Comparison of ENCODE assay signal across 8 cellular contexts in the genomic region with DNA sequence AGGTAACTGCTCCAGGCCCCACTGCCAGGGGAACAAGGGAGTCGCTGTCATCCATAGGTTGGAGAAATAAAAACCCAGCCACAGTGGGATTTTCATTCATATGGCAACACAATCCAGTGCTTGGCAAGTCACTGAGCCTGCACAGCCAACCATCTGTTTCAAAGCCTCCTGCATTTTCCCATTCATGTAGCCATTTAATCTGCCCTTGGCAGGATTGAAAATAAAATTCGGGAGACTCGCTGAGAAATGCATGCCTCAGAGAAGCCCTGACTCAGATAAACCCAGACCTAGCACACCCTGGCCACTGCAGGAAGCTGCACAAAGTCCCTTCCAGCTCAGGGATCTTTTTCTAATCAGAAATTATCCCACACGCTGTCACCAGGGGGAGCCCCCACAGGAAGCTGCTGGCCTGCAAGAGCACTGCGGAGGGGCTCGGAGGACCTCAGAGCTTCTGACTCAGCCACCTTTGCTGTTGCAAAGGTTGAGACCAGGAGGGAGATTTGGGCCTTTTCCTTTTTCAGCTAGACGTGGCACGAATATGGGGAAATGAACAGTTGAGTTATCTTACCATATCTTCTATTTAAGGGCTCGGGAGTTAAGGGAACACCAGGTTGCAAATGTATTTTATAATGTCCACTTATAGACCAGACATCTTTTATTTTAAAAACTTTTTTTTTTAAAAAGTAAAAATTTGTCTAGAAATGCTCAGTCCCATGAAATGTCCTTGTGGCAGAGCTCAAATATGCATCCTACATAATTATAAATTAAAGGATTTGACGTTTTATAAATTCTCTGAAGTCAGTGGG.
DNase-seq lines count a peak whose midpoint lies in the region; TF ChIP-seq lines count a peak whose summit lies in the region.

No MANE protein-coding gene starts in this region.

- H3K27me3 ChIP-seq in HAP-1 (ENCODE audit: low read depth) (peaks cover 5% of the 10 kb centered on the region; the same call in 1 of the 2 replicates), Loucy (ENCODE audit: insufficient read depth, low read length, poor library complexity, severe bottlenecking) (no peaks in the 10 kb centered on the region), hepatocyte (no peaks in the 10 kb centered on the region), skeletal muscle satellite cell (ENCODE audit: control insufficient read depth, insufficient read depth, low read length) (no peaks in the 10 kb centered on the region)

- 32% methylated on average over 10 of the region's 10 CpGs for WGBS in hepatocyte (ENCODE audit: low lambda C conversion rate, missing lambda C conversion rate)

- H3K9me3 ChIP-seq in HAP-1 (no peaks in the 10 kb centered on the region), Loucy (ENCODE audit: insufficient read depth, low read depth, low read length) (no peaks in the 10 kb centered on the region), hepatocyte (ENCODE audit: low read depth) (no peaks in the 10 kb centered on the region), skeletal muscle satellite cell (replicated peaks; ENCODE audit: low read length) (no peaks in the 10 kb centered on the region)

- H3K79me2 ChIP-seq in Loucy (ENCODE audit: insufficient read depth, low read length): no peaks in the 10 kb centered on the region
- no peaks in the 10 kb centered on the region for H3K79me2 ChIP-seq in hepatocyte

- no peaks in the 10 kb centered on the region for H3K9me2 ChIP-seq in Loucy (replicated peaks; ENCODE audit: low read depth, low read length)
- no peaks in the 10 kb centered on the region for H3K9me2 ChIP-seq in hepatocyte (replicated peaks; ENCODE audit: insufficient read depth)

- no peaks in the 10 kb centered on the region for H3K4me1 ChIP-seq in HAP-1
- H3K4me1 ChIP-seq in Loucy (ENCODE audit: insufficient read depth, low read length, poor library complexity, severe bottlenecking): peaks cover 3% of the 10 kb centered on the region
- H3K4me1 ChIP-seq in hepatocyte (ENCODE audit: insufficient read depth): no peaks in the 10 kb centered on the region
- H3K4me1 ChIP-seq in skeletal muscle satellite cell (ENCODE audit: control insufficient read depth, insufficient read depth, low read length): peaks cover 2% of the 10 kb centered on the region

- TF ChIP-seq CTCF in Loucy (conservative IDR thresholded peaks at IDR 0.05; ENCODE audit: low read length) (peak; percentile 93), hepatocyte (IDR thresholded peaks at IDR 0.05; ENCODE audit: poor library complexity) (peak; percentile 71)

- DNase-seq in DMS79 (lab: John Stamatoyannopoulos, UW) (peak; percentile 0), DMS79 treated with DMSO at 0.1 percent for 48 hours (lab: John Stamatoyannopoulos, UW) (no peak), HAP-1 (ENCODE audit: low spot score in 2 of 2) (peak; percentile 45 to 83), T follicular helper cell (ENCODE audit: low read depth) (peak; percentile 36), amniotic epithelial cell (ENCODE audit: low read depth) (peak; percentile 64), hepatocyte (ENCODE audit: low spot score) (peak; percentile 81)

- no peak overlapping the region for H3K4me3 ChIP-seq in HAP-1
- H3K4me3 ChIP-seq in Loucy (ENCODE audit: low read length, poor library complexity, severe bottlenecking): no peak overlapping the region
- H3K4me3 ChIP-seq in hepatocyte: no peak overlapping the region
- no peak overlapping the region for H3K4me3 ChIP-seq in skeletal muscle satellite cell (ENCODE audit: low read length)

- H3K4me2 ChIP-seq in Loucy (ENCODE audit: low read depth, low read length, poor library complexity, severe bottlenecking) (peak overlapping the region; percentile 49), hepatocyte (no peak overlapping the region), skeletal muscle satellite cell (ENCODE audit: low read length) (peak overlapping the region; percentile 71)

- H3K36me3 ChIP-seq in HAP-1 (replicated peaks): no peaks in the 10 kb centered on the region
- H3K36me3 ChIP-seq in Loucy (ENCODE audit: insufficient read depth, low read length): no peaks in the 10 kb centered on the region
- H3K36me3 ChIP-seq in hepatocyte (replicated peaks; ENCODE audit: insufficient read depth, low read depth): no peaks in the 10 kb centered on the region
- no peaks in the 10 kb centered on the region for H3K36me3 ChIP-seq in skeletal muscle satellite cell (ENCODE audit: insufficient read depth, low read length)

- H3K9ac ChIP-seq in Loucy (ENCODE audit: low read depth, low read length, poor library complexity, severe bottlenecking): peak overlapping the region; percentile 3
- H3K9ac ChIP-seq in skeletal muscle satellite cell (ENCODE audit: low read depth, low read length): no peak overlapping the region

- no peaks in the 10 kb centered on the region for H3F3A ChIP-seq in Loucy (ENCODE audit: low read depth)

- no peaks in the 10 kb centered on the region for H4K20me1 ChIP-seq in Loucy (ENCODE audit: insufficient read depth, low read length, poor library complexity, severe bottlenecking)
- no peaks in the 10 kb centered on the region for H4K20me1 ChIP-seq in hepatocyte (ENCODE audit: insufficient read depth, poor library complexity, severe bottlenecking)

- H3K27ac ChIP-seq in hepatocyte: no peak overlapping the region

- H2AFZ ChIP-seq in Loucy (ENCODE audit: low read length) (peak overlapping the region; percentile 76), hepatocyte (no peak overlapping the region)

- in situ Hi-C loops in HAP-1 (cut with MboI; ENCODE audit: low sequenced_read_pairs): loop anchor here (25.0 kb wide), 1 partner anchor 1206 kb away; a partner anchor contains a TSS
